In genomic region chr20:40868568-40869223, GRCh38 we compare ENCODE assay signal across 10 cellular contexts.
DNase-seq lines count a peak whose midpoint lies in the region; ATAC-seq and TF ChIP-seq lines count a peak whose summit lies in the region.
"Had no signal": no experiment of that assay in that cellular context is flagged by ENCODE, and none has a peak within 500 bp of the region (broad histone marks: within the 10 kb centered on the region; RNA-seq: fewer than 3 reads in every experiment).

No MANE protein-coding gene starts in this region.

- WGBS in GM23248 (ENCODE audit: low coverage in 1 of 2, low lambda C conversion rate in 2 of 2, missing lambda C conversion rate in 2 of 2), 2 experiments, result 2 to 4% methylated on average over 6 of the region's 6 CpGs
- WGBS in body of pancreas, 2 donors, result 68 to 69% methylated on average over 4 to 6 of the region's 6 CpGs
- WGBS in thyroid gland, 2 donors, result 62 to 71% methylated on average over 6 of the region's 6 CpGs

- H4K20me1 ChIP-seq in GM23248 (ENCODE audit: insufficient read depth), result no peaks in the 10 kb centered on the region; the same call in 1 of the 2 replicates

- H3K27me3 ChIP-seq in GM23248 (replicated peaks; ENCODE audit: insufficient read depth) (no peaks in the 10 kb centered on the region), body of pancreas (no peaks in the 10 kb centered on the region), gastrocnemius medialis (no peaks in the 10 kb centered on the region), thyroid gland (no peaks in the 10 kb centered on the region)
- H3K27me3 ChIP-seq: spleen had no signal

- intact Hi-C loops in body of pancreas (cut with DNase I) (no loop called here), gastrocnemius medialis (cut with DNase I; ENCODE audit: low total_unique reads) (no loop called here), thyroid gland (cut with DNase I) (no loop called here)
- intact Hi-C loops in activated CD8-positive, alpha-beta T cell treated with anti-CD3 and anti-CD28 coated beads for 36 hours (cut with micrococcal nuclease), result no loop called here

- TF ChIP-seq POLR2A in body of pancreas (IDR thresholded peaks at IDR 0.05) (no peak), gastrocnemius medialis (IDR thresholded peaks at IDR 0.05) (no peak), thyroid gland (IDR thresholded peaks at IDR 0.05) (no peak)

- H3K79me2 ChIP-seq in GM23248 (ENCODE audit: insufficient read depth), result no peaks in the 10 kb centered on the region

- TF ChIP-seq CTCF in body of pancreas (IDR thresholded peaks at IDR 0.05) (no peak), gastrocnemius medialis (IDR thresholded peaks at IDR 0.05 in 4 of 5, conservative IDR thresholded peaks at IDR 0.05 in 1 of 5) (no peak), thyroid gland (IDR thresholded peaks at IDR 0.05) (no peak)
- TF ChIP-seq CTCF in activated CD8-positive, alpha-beta T cell treated with anti-CD3 and anti-CD28 coated beads for 36 hours (IDR thresholded peaks at IDR 0.05), result no peak

- in situ Hi-C loops in GM23248 (cut with MboI), result no loop called here
- in situ Hi-C loops in gastrocnemius medialis (cut with MboI; ENCODE audit: low sequenced_read_pairs in 4 of 4), result no loop called here

- H2AFZ ChIP-seq in GM23248, result no peak overlapping the region

- H3K36me3 ChIP-seq in GM23248 (ENCODE audit: low read depth), result no peaks in the 10 kb centered on the region
- no peaks in the 10 kb centered on the region for H3K36me3 ChIP-seq in body of pancreas (replicated peaks in 1 of 2; ENCODE audit: insufficient read depth in 1 of 2, low read depth in 2 of 2)
- H3K36me3 ChIP-seq in gastrocnemius medialis, result no peaks in the 10 kb centered on the region
- no peaks in the 10 kb centered on the region for H3K36me3 ChIP-seq in thyroid gland
- H3K36me3 ChIP-seq: spleen had no signal

- CTCF ChIA-PET in activated CD8-positive, alpha-beta T cell treated with anti-CD3 and anti-CD28 coated beads for 36 hours (lab: Charles Lee), result interaction anchor here (1.1 kb wide), 1 partner anchor 129 kb away, joined by 3 read pairs; no protein-coding TSS in a partner anchor
- CTCF ChIA-PET in activated CD8-positive, alpha-beta T cell treated with anti-CD3 and anti-CD28 coated beads, Interleukin-2, amount 10 ng/mL, durations not matched to agents 7 days and 5 days (lab: Charles Lee), result interaction anchor here (0.8 to 2.3 kb wide), 3 partner anchors 8 to 94 kb away, joined by 3 to 7 read pairs (median 7); no protein-coding TSS in a partner anchor

- H3K4me3 ChIP-seq in GM23248 (no peak overlapping the region), body of pancreas (no peak overlapping the region), gastrocnemius medialis (no peak overlapping the region), thyroid gland (replicated peaks in 1 of 3) (no peak overlapping the region)
- H3K4me3 ChIP-seq: spleen had no signal

- H3K9me3 ChIP-seq in GM23248 (ENCODE audit: low read depth) (no peaks in the 10 kb centered on the region), body of pancreas (no peaks in the 10 kb centered on the region), gastrocnemius medialis (no peaks in the 10 kb centered on the region), thyroid gland (no peaks in the 10 kb centered on the region)
- H3K9me3 ChIP-seq: spleen had no signal

- H3F3A ChIP-seq in GM23248 (ENCODE audit: insufficient read depth), result no peaks in the 10 kb centered on the region

- no peak overlapping the region for H3K27ac Mint-ChIP-seq in activated CD8-positive, alpha-beta T cell treated with anti-CD3 and anti-CD28 coated beads for 36 hours
- H3K27ac Mint-ChIP-seq in activated CD8-positive, alpha-beta T cell treated with anti-CD3 and anti-CD28 coated beads, Interleukin-2, amount 10 ng/mL, durations not matched to agents 7 days and 5 days, result no peak overlapping the region

- DNase-seq in GM23248, result peak; percentile 71
- peak in 2 of 4 donors; percentile 15 to 24 for DNase-seq in body of pancreas
- peak; percentile 42 for DNase-seq in hepatic stellate cell (ENCODE audit: low spot score)
- peak in 1 of 2 donors; percentile 16 for DNase-seq in gastrocnemius medialis
- DNase-seq in NCI-H2171 (lab: John Stamatoyannopoulos, UW), result no peak
- DNase-seq in activated CD8-positive, alpha-beta T cell treated with anti-CD3 and anti-CD28 coated beads for 36 hours, result no peak
- no peak for DNase-seq in activated CD8-positive, alpha-beta T cell treated with anti-CD3 and anti-CD28 coated beads, Interleukin-2, amount 10 ng/mL, durations not matched to agents 7 days and 5 days
- DNase-seq in thyroid gland, result no peak
- DNase-seq: Calu3, spleen had no signal

- H3K9me3 Mint-ChIP-seq in activated CD8-positive, alpha-beta T cell treated with anti-CD3 and anti-CD28 coated beads for 36 hours, result no peaks in the 10 kb centered on the region
- H3K9me3 Mint-ChIP-seq in activated CD8-positive, alpha-beta T cell treated with anti-CD3 and anti-CD28 coated beads, Interleukin-2, amount 10 ng/mL, durations not matched to agents 7 days and 5 days (ENCODE audit: insufficient read depth), result no peaks in the 10 kb centered on the region

- H3K27me3 Mint-ChIP-seq in activated CD8-positive, alpha-beta T cell treated with anti-CD3 and anti-CD28 coated beads for 36 hours, result no peaks in the 10 kb centered on the region
- peaks cover 9% of the 10 kb centered on the region for H3K27me3 Mint-ChIP-seq in activated CD8-positive, alpha-beta T cell treated with anti-CD3 and anti-CD28 coated beads, Interleukin-2, amount 10 ng/mL, durations not matched to agents 7 days and 5 days (ENCODE audit: low read depth)

- no peak overlapping the region for H3K9ac ChIP-seq in GM23248

- H3K27ac ChIP-seq in GM23248, result no peak overlapping the region
- no peak overlapping the region for H3K27ac ChIP-seq in body of pancreas
- no peak overlapping the region for H3K27ac ChIP-seq in gastrocnemius medialis
- H3K27ac ChIP-seq in thyroid gland, result peak overlapping the region in 1 of 3 donors; percentile 54
- H3K27ac ChIP-seq: spleen had no signal

- no peaks in the 10 kb centered on the region for H3K4me1 Mint-ChIP-seq in activated CD8-positive, alpha-beta T cell treated with anti-CD3 and anti-CD28 coated beads for 36 hours (ENCODE audit: low read depth)
- H3K4me1 Mint-ChIP-seq in activated CD8-positive, alpha-beta T cell treated with anti-CD3 and anti-CD28 coated beads, Interleukin-2, amount 10 ng/mL, durations not matched to agents 7 days and 5 days (ENCODE audit: low read depth), result no peaks in the 10 kb centered on the region

- no peaks in the 10 kb centered on the region for H3K9me2 ChIP-seq in GM23248 (ENCODE audit: insufficient read depth)

- POLR2A ChIA-PET in activated CD8-positive, alpha-beta T cell treated with anti-CD3 and anti-CD28 coated beads for 36 hours (lab: Charles Lee), result no interaction called here
- POLR2A ChIA-PET in activated CD8-positive, alpha-beta T cell treated with anti-CD3 and anti-CD28 coated beads, Interleukin-2, amount 10 ng/mL, durations not matched to agents 7 days and 5 days (lab: Charles Lee), result no interaction called here

- H3K4me2 ChIP-seq in GM23248 (ENCODE audit: unreplicated experiment), result peak overlapping the region; percentile 44

- H3K4me1 ChIP-seq in GM23248 (ENCODE audit: insufficient read depth), result peaks cover 11% of the 10 kb centered on the region
- no peaks in the 10 kb centered on the region for H3K4me1 ChIP-seq in body of pancreas
- H3K4me1 ChIP-seq in gastrocnemius medialis, result peaks cover 0 to 9% of the 10 kb centered on the region in 2 donors
- H3K4me1 ChIP-seq in thyroid gland, result peaks cover 0 to 4% of the 10 kb centered on the region in 2 donors
- H3K4me1 ChIP-seq: spleen had no signal

- peak; percentile 40 for ATAC-seq in body of pancreas
- ATAC-seq in gastrocnemius medialis, result peak; percentile 30 to 79
- no peak for ATAC-seq in activated CD8-positive, alpha-beta T cell treated with anti-CD3 and anti-CD28 coated beads for 36 hours
- ATAC-seq in activated CD8-positive, alpha-beta T cell treated with anti-CD3 and anti-CD28 coated beads, Interleukin-2, amount 10 ng/mL, durations not matched to agents 7 days and 5 days, result no peak

- H3K4me3 Mint-ChIP-seq in activated CD8-positive, alpha-beta T cell treated with anti-CD3 and anti-CD28 coated beads for 36 hours, result no peak overlapping the region
- H3K4me3 Mint-ChIP-seq in activated CD8-positive, alpha-beta T cell treated with anti-CD3 and anti-CD28 coated beads, Interleukin-2, amount 10 ng/mL, durations not matched to agents 7 days and 5 days, result no peak overlapping the region

- no peaks in the 10 kb centered on the region for H3K36me3 Mint-ChIP-seq in activated CD8-positive, alpha-beta T cell treated with anti-CD3 and anti-CD28 coated beads for 36 hours (ENCODE audit: low read depth)
- no peaks in the 10 kb centered on the region for H3K36me3 Mint-ChIP-seq in activated CD8-positive, alpha-beta T cell treated with anti-CD3 and anti-CD28 coated beads, Interleukin-2, amount 10 ng/mL, durations not matched to agents 7 days and 5 days (ENCODE audit: low read depth)

Comparison
In these comparisons a context has a peak if more than half of its experiments do, and no peak if none do; other contexts are left out.
1. DNase-seq: peak in GM23248 (single experiment) and hepatic stellate cell (single experiment); none in NCI-H2171 (single experiment), activated CD8-positive, alpha-beta T cell treated with anti-CD3 and anti-CD28 coated beads for 36 hours (single experiment), activated CD8-positive, alpha-beta T cell treated with anti-CD3 and anti-CD28 coated beads, Interleukin-2, amount 10 ng/mL, durations not matched to agents 7 days and 5 days (single experiment) and thyroid gland (0 of 2).
2. ATAC-seq: peak in body of pancreas (single experiment) and gastrocnemius medialis (2 of 2); none in activated CD8-positive, alpha-beta T cell treated with anti-CD3 and anti-CD28 coated beads for 36 hours (single experiment) and activated CD8-positive, alpha-beta T cell treated with anti-CD3 and anti-CD28 coated beads, Interleukin-2, amount 10 ng/mL, durations not matched to agents 7 days and 5 days (single experiment).